Comparison of ENCODE assay signal across 8 cellular contexts in genomic region chr16:87764600-87765472, GRCh38. TPM values are rescaled to one million over a fixed set of nuclear protein-coding genes. Genes with fewer than 3 reads are reported as not detected.
DNase-seq lines count a peak whose midpoint lies in the region; ATAC-seq, FAIRE-seq and TF ChIP-seq lines count a peak whose summit lies in the region.

No MANE protein-coding gene starts in this region.

- peak overlapping the region; percentile 83 for H3K27ac ChIP-seq in K562 (ENCODE audit: extremely low read depth, low read depth, low read length)

- POLR2A ChIA-PET in K562 (lab: Yijun Ruan, JAX) = interaction anchor here (1.0 to 1.7 kb wide), 2 partner anchors 96 to 105 kb away, joined by 3 read pairs; partner anchors contain the start of gene SLC7A5

- DNase-seq in K562 (ENCODE audit: extremely low read depth in 1 of 4, low spot score in 3 of 4) = peak in 1 of 4 experiments; percentile 16
- DNase-seq in mucosa of descending colon = no peak
- no peak for DNase-seq in GM13976 (ENCODE audit: low spot score)
- DNase-seq in ureter (ENCODE audit: low spot score) = no peak
- no peak for DNase-seq in NCI-H2107 treated with DMSO at 0.1 percent for 48 hours (lab: John Stamatoyannopoulos, UW; ENCODE audit: unreplicated experiment)

- H3K9ac ChIP-seq in K562 (ENCODE audit: insufficient read depth in 1 of 2, low read depth in 2 of 2, low read length in 2 of 2) = peak overlapping the region; percentile 76 to 97

- H3K4me1 ChIP-seq in K562 (replicated peaks in 1 of 2; ENCODE audit: control insufficient read depth in 2 of 2, insufficient read depth in 2 of 2, low read length in 2 of 2) = peaks cover 5 to 25% of the 10 kb centered on the region in 2 experiments; a peak in 4 of 5 replicates
- H3K4me1 ChIP-seq in mucosa of descending colon (ENCODE audit: low read depth) = peaks cover 12% of the 10 kb centered on the region

- H3K4me3 ChIP-seq in K562 (peak overlapping the region; percentile 94), mucosa of descending colon (peak overlapping the region; percentile 85)

- H3K36me3 Mint-ChIP-seq in IgD-negative memory B cell = peaks cover 4% of the 10 kb centered on the region

- H3K4me3 Mint-ChIP-seq in IgD-negative memory B cell = peak overlapping the region; percentile 95 to 100 (median 100)

- H3K36me3 ChIP-seq in K562 (ENCODE audit: control insufficient read depth, insufficient read depth, low read length) (peaks cover 41% of the 10 kb centered on the region; the same call in 2 of the 3 replicates), mucosa of descending colon (ENCODE audit: low read depth) (no peaks in the 10 kb centered on the region)

- no peak for TF ChIP-seq RAD21 in K562 (CRISPR knock-in tag; conservative IDR thresholded peaks at IDR 0.05 in 1 of 2, IDR thresholded peaks at IDR 0.05 in 1 of 2)

- H4K20me1 ChIP-seq in K562 (replicated peaks; ENCODE audit: control insufficient read depth, insufficient read depth, low read length) = no peaks in the 10 kb centered on the region

- H3K79me2 ChIP-seq in K562 (ENCODE audit: control insufficient read depth, insufficient read depth, low read length) = peaks cover 43% of the 10 kb centered on the region

- no peaks in the 10 kb centered on the region for H3K9me3 Mint-ChIP-seq in IgD-negative memory B cell

- TF ChIP-seq POLR2A in K562 (conservative IDR thresholded peaks at IDR 0.05) = no peak

- no peaks in the 10 kb centered on the region for H3K9me1 ChIP-seq in K562 (ENCODE audit: control insufficient read depth, insufficient read depth, low read length)

- in situ Hi-C loops in K562 (cut with MboI) = no loop called here
- in situ Hi-C loops in GM13976 (cut with MboI; ENCODE audit: low sequenced_read_pairs, unreplicated experiment) = no loop called here

- no TSS peak for BruUV-seq in K562 (replicated peaks; lab: Mats Ljungman, UMichigan)

- no peak for FAIRE-seq in K562 (lab: Jason Lieb, UNC)

- intact Hi-C loops in K562 (cut with micrococcal nuclease) (no loop called here), mucosa of descending colon (cut with DNase I, micrococcal nuclease) (no loop called here)

- ATAC-seq in GM21390 (IDR thresholded peaks at IDR 0.05; ENCODE audit: unreplicated experiment) (peak; percentile 27), K562 (no peak; the same call in 2 of the 3 replicates), mucosa of descending colon (no peak), HG03460 (IDR thresholded peaks at IDR 0.05; ENCODE audit: unreplicated experiment) (no peak)

- H3K4me1 Mint-ChIP-seq in IgD-negative memory B cell = peaks cover 14 to 24% (median 18%) of the 10 kb centered on the region in 3 donors

- CTCF ChIA-PET in K562 (lab: Yijun Ruan, JAX; ENCODE audit: low intra/inter-chr PET ratio) = no interaction called here

- WGBS in K562 (ENCODE audit: insufficient coverage, low coverage, missing lambda C conversion rate) = 17% methylated on average over 13 of the region's 14 CpGs

- H2AFZ ChIP-seq in K562 (ENCODE audit: low read depth, low read length) = peak overlapping the region; percentile 87; the same call in 1 of the 2 replicates

- H3K4me2 ChIP-seq in K562 (ENCODE audit: insufficient read depth, low read length) = peak overlapping the region; percentile 90

- no peaks in the 10 kb centered on the region for H3K27me3 Mint-ChIP-seq in IgD-negative memory B cell

- H3K27me3 ChIP-seq in K562 (ENCODE audit: control insufficient read depth in 2 of 2, insufficient read depth in 2 of 2, low read length in 2 of 2) = no peaks in the 10 kb centered on the region

- no peaks in the 10 kb centered on the region for H3K9me3 ChIP-seq in K562 (replicated peaks; ENCODE audit: control insufficient read depth, insufficient read depth, low read depth, low read length)
- no peaks in the 10 kb centered on the region for H3K9me3 ChIP-seq in mucosa of descending colon

- peak overlapping the region; percentile 84 to 99 (median 96) for H3K27ac Mint-ChIP-seq in IgD-negative memory B cell

- TF ChIP-seq EP300 in K562 (IDR thresholded peaks at IDR 0.05; ENCODE audit: low read length) = no peak

- TF ChIP-seq CTCF in K562 (IDR thresholded peaks at IDR 0.05 in 2 of 3, conservative IDR thresholded peaks at IDR 0.05 in 1 of 3; ENCODE audit: insufficient read depth in 2 of 3, low read depth in 1 of 3, low read length in 3 of 3) (no peak), mucosa of descending colon (IDR thresholded peaks at IDR 0.05) (no peak), GM13976 (IDR thresholded peaks at IDR 0.05; ENCODE audit: borderline replicate concordance, control extremely low read depth, extremely low read depth, insufficient read depth, missing control alignments) (no peak)

TF ChIP-seq in K562, 482 proteins besides CTCF, POLR2A, EP300 and RAD21:
- no peak for TF ChIP-seq ZBTB49 (CRISPR knock-in tag; IDR thresholded peaks at IDR 0.05; ENCODE audit: borderline replicate concordance)
- TF ChIP-seq PHB2 (IDR thresholded peaks at IDR 0.05; ENCODE audit: low read depth) = no peak
- no peak for TF ChIP-seq TRIM28 (IDR thresholded peaks at IDR 0.05)
- TF ChIP-seq ZNF639 (CRISPR knock-in tag; conservative IDR thresholded peaks at IDR 0.05 in 1 of 2, IDR thresholded peaks at IDR 0.05 in 1 of 2) = no peak
- TF ChIP-seq RNF2 (IDR thresholded peaks at IDR 0.05) = no peak
- peak in 1 of 3 experiments; percentile 75 for TF ChIP-seq YY1 (IDR thresholded peaks at IDR 0.05; ENCODE audit: borderline replicate concordance in 1 of 3, control insufficient read depth in 1 of 3, extremely low read depth in 1 of 3, insufficient read depth in 3 of 3, insufficient read length in 1 of 3, insufficient replicate concordance in 2 of 3, low read depth in 1 of 3, low read length in 2 of 3)
- no peak for TF ChIP-seq IRF9 (tag; IDR thresholded peaks at IDR 0.05)

RNA-seq across cellular contexts. Expression of gene KLHDC4, which starts 0.9 kb away (rescaled TPM):
- polyA plus RNA-seq in IgD-negative memory B cell (18.7 TPM), K562 (2011; rRNA removed) (23.7 and 24.9 TPM in 2 replicates), K562 (2014; fragmentation: Illumina TruSeq; extraction: Trizol) (37.3 and 48.5 TPM in 2 replicates), K562 (2014; fragmentation: Nextera tagmentation; extraction: Ambion mirVana) (1 to 10 TPM; 1.3 to 2.5 TPM), K562 (2014; rRNA removed) (53.5 and 63.4 TPM in 2 replicates)
- 250 and 422 TPM in 2 replicates for total RNA-seq in K562 (2011; cell fraction: chromatin; rRNA removed; ENCODE audit: low replicate concordance)
- total RNA-seq in K562 (2011; cell fraction: nucleolus; rRNA removed) = 176 and 189 TPM in 2 replicates
- 187 and 203 TPM in 2 replicates for total RNA-seq in K562 (2011; cell fraction: nucleoplasm; rRNA removed)
- total RNA-seq in K562 (2014; rRNA removed) (52.7 and 59.4 TPM in 2 replicates), K562 (2014; rRNA removed; fragmentation: Illumina TruSeq; extraction: Trizol) (17.9 and 25.5 TPM in 2 replicates), K562 (2015; rRNA removed; fragmentation: Illumina TruSeq; extraction: Trizol) (31.8 and 32.8 TPM in 2 replicates), K562 (2021) (62.8 and 68.1 TPM in 2 replicates), mucosa of descending colon (10 to 100 TPM; 41.6 to 67.7 (median 46.4) TPM), ureter (63.2 TPM)
- polyA plus RNA-seq in K562 (2011; cell fraction: cytosol; rRNA removed) = 17.9 and 23.5 TPM in 2 replicates
- 66.5 and 112 TPM in 2 replicates for polyA plus RNA-seq in K562 (2011; cell fraction: nucleus; rRNA removed)
- 35.3 and 39.1 TPM in 2 replicates for polyA plus RNA-seq in K562 (2012)
- 19.2 and 19.3 TPM in 2 replicates for polyA minus RNA-seq in K562 (2011; rRNA and poly(A)+ RNA removed)
- polyA minus RNA-seq in K562 (2011; cell fraction: cytosol; rRNA and poly(A)+ RNA removed) = 18.8 and 24.5 TPM in 2 replicates
- polyA minus RNA-seq in K562 (2011; cell fraction: nucleus; rRNA and poly(A)+ RNA removed) = 33.5 and 52.0 TPM in 2 replicates
